ENCODE assay signal across 17 cellular contexts in genomic region chr9:133090752-133091325, GRCh38. TPM values are rescaled to one million over a fixed set of nuclear protein-coding genes. Genes with fewer than 3 reads are reported as not detected.
A peak's percentile ranks its signal among the peaks of the same experiment; 100 is the strongest.
DNase-seq lines count a peak whose midpoint lies in the region; ATAC-seq, FAIRE-seq and TF ChIP-seq lines count a peak whose summit lies in the region.
"Had no signal": no experiment of that assay in that cellular context is flagged by ENCODE, and none has a peak within 500 bp of the region (broad histone marks: within the 10 kb centered on the region; RNA-seq: fewer than 3 reads in every experiment).

No MANE protein-coding gene starts in this region.

- H3K4me1 Mint-ChIP-seq in type B pancreatic cell (ENCODE audit: unreplicated experiment): no peaks in the 10 kb centered on the region

- H3K4me3 Mint-ChIP-seq in type B pancreatic cell: no peak overlapping the region
- H3K4me3 Mint-ChIP-seq: CD4-positive, alpha-beta T cell had no signal

- no peaks in the 10 kb centered on the region for H3F3A ChIP-seq in MM.1S (ENCODE audit: insufficient read depth, low read length)

- in situ Hi-C loops in HepG2 (cut with HindIII; ENCODE audit: extremely low pct_ligation_motif_present, low pct_unique_long_range_greater_than_20kb): no loop called here

- peak overlapping the region; percentile 21 for H3K27ac Mint-ChIP-seq in type B pancreatic cell
- H3K27ac Mint-ChIP-seq: CD4-positive, alpha-beta T cell had no signal

- intact Hi-C loops in left ventricle myocardium inferior (cut with micrococcal nuclease): no loop called here
- intact Hi-C loops in Right ventricle myocardium superior (cut with DNase I): no loop called here
- intact Hi-C loops in body of pancreas (cut with DNase I): no loop called here
- intact Hi-C loops in HepG2 (cut with micrococcal nuclease; ENCODE audit: unreplicated experiment): loop anchor here (5.0 kb wide), 1 partner anchor 1076 kb away; no protein-coding TSS in a partner anchor

- H3K9me2 ChIP-seq in MM.1S (replicated peaks; ENCODE audit: insufficient read depth, low read length): no peaks in the 10 kb centered on the region

- no peak for TF ChIP-seq RAD21 in HepG2 (CRISPR knock-in tag; IDR thresholded peaks at IDR 0.05)

- H2AFZ ChIP-seq in HepG2 (ENCODE audit: low read length) (no peak overlapping the region), MM.1S (ENCODE audit: low read length) (no peak overlapping the region)

- no TSS peak for BruUV-seq in HepG2 (replicated peaks; lab: Mats Ljungman, UMichigan)

- POLR2A ChIA-PET in HepG2 (lab: Yijun Ruan, JAX): interaction anchor here (0.6 kb wide), 1 partner anchor 79 kb away, joined by 3 read pairs; no protein-coding TSS in a partner anchor

- no peak for DNase-seq in left ventricle myocardium inferior
- DNase-seq in Right ventricle myocardium superior: no peak
- DNase-seq in body of pancreas: peak in 2 of 4 donors; percentile 13 to 39
- peak; percentile 65 for DNase-seq in mesenteric fat pad (ENCODE audit: low spot score)
- no peak for DNase-seq in type B pancreatic cell (ENCODE audit: extremely low spot score, unreplicated experiment)
- DNase-seq in HepG2 (ENCODE audit: low spot score): no peak
- no peak for DNase-seq in MM.1S
- DNase-seq: CD4-positive, alpha-beta T cell; COR-L47; DMS79; H7; Kasumi-1; NCI-H2081 treated with DMSO at 0.1 percent for 48 hours had no signal

- no peaks in the 10 kb centered on the region for H3K9me3 Mint-ChIP-seq in type B pancreatic cell

- CTCF ChIA-PET in HepG2 (lab: Yijun Ruan, JAX; ENCODE audit: low intra/inter-chr PET ratio, low total read pairs): no interaction called here

- TF ChIP-seq POLR2A in body of pancreas (IDR thresholded peaks at IDR 0.05) (peak in 2 of 3 donors; percentile 12 to 31), HepG2 (IDR thresholded peaks at IDR 0.05; ENCODE audit: insufficient read depth in 1 of 2, low read depth in 2 of 2, low read length in 2 of 2) (no peak)

- peaks cover 19% of the 10 kb centered on the region for H3K4me1 ChIP-seq in left ventricle myocardium inferior
- peaks cover 22% of the 10 kb centered on the region for H3K4me1 ChIP-seq in body of pancreas
- no peaks in the 10 kb centered on the region for H3K4me1 ChIP-seq in HepG2 (ENCODE audit: insufficient read depth, low read length)
- no peaks in the 10 kb centered on the region for H3K4me1 ChIP-seq in MM.1S (ENCODE audit: low read length)

- H3K27ac ChIP-seq in left ventricle myocardium inferior (replicated peaks) (peak overlapping the region; percentile 33), body of pancreas (peak overlapping the region in 3 of 4 donors; percentile 27 to 66 (median 52)), HepG2 (ENCODE audit: extremely low read length, insufficient read depth, low read length) (no peak overlapping the region), MM.1S (ENCODE audit: low read length) (no peak overlapping the region)

- WGBS in body of pancreas, 2 donors: 49 to 67% methylated on average over 3 to 10 of the region's 10 CpGs
- 50% methylated on average over 9 of the region's 10 CpGs for WGBS in HepG2 (ENCODE audit: low lambda C conversion rate)

- H3K9me3 ChIP-seq in left ventricle myocardium inferior (replicated peaks) (peaks cover 14% of the 10 kb centered on the region), body of pancreas (no peaks in the 10 kb centered on the region), HepG2 (ENCODE audit: low read length) (no peaks in the 10 kb centered on the region), MM.1S (replicated peaks; ENCODE audit: insufficient read depth, low read length) (no peaks in the 10 kb centered on the region)
- H3K9me3 ChIP-seq: BE2C had no signal

- H3K27me3 ChIP-seq in left ventricle myocardium inferior (ENCODE audit: low read depth): no peaks in the 10 kb centered on the region
- H3K27me3 ChIP-seq in body of pancreas: no peaks in the 10 kb centered on the region
- peaks cover 0 to 15% of the 10 kb centered on the region in 2 experiments; a peak in 2 of 5 replicates for H3K27me3 ChIP-seq in HepG2 (ENCODE audit: control insufficient read depth in 1 of 2, insufficient read depth in 2 of 2, low read length in 2 of 2)
- H3K27me3 ChIP-seq in MM.1S (replicated peaks; ENCODE audit: insufficient read depth, low read length): peaks cover 9% of the 10 kb centered on the region; the same call in 1 of the 2 replicates
- H3K27me3 ChIP-seq: BE2C had no signal

- TF ChIP-seq CTCF in left ventricle myocardium inferior (IDR thresholded peaks at IDR 0.05; ENCODE audit: borderline replicate concordance) (no peak), body of pancreas (IDR thresholded peaks at IDR 0.05) (no peak), type B pancreatic cell (conservative IDR thresholded peaks at IDR 0.05) (no peak), HepG2 (CRISPR knock-in tag; IDR thresholded peaks at IDR 0.05) (no peak), MM.1S (IDR thresholded peaks at IDR 0.05; ENCODE audit: low read length) (no peak)

- peaks cover 7% of the 10 kb centered on the region for H3K36me3 Mint-ChIP-seq in type B pancreatic cell

- H3K9ac ChIP-seq in HepG2 (ENCODE audit: insufficient read depth, low read depth, low read length): no peak overlapping the region
- no peak overlapping the region for H3K9ac ChIP-seq in MM.1S (ENCODE audit: low read length)

- H3K36me3 ChIP-seq in left ventricle myocardium inferior: peaks cover 5% of the 10 kb centered on the region
- H3K36me3 ChIP-seq in body of pancreas (replicated peaks in 1 of 2; ENCODE audit: insufficient read depth in 1 of 2, low read depth in 2 of 2): no peaks in the 10 kb centered on the region
- H3K36me3 ChIP-seq in HepG2 (replicated peaks in 1 of 2; ENCODE audit: control insufficient read depth in 1 of 2, insufficient read depth in 2 of 2, low read length in 2 of 2): no peaks in the 10 kb centered on the region
- H3K36me3 ChIP-seq in MM.1S (replicated peaks; ENCODE audit: insufficient read depth, low read length): no peaks in the 10 kb centered on the region

- no peaks in the 10 kb centered on the region for H4K20me1 ChIP-seq in HepG2 (ENCODE audit: insufficient read depth, low read length)
- H4K20me1 ChIP-seq in MM.1S (ENCODE audit: insufficient read depth, low read length): no peaks in the 10 kb centered on the region

- H3K27me3 Mint-ChIP-seq in type B pancreatic cell: no peaks in the 10 kb centered on the region
- H3K27me3 Mint-ChIP-seq: CD4-positive, alpha-beta T cell had no signal

- ATAC-seq in Right ventricle myocardium superior (ENCODE audit: poor library complexity): no peak
- no peak for ATAC-seq in body of pancreas
- no peak for ATAC-seq in HepG2
- no peak for ATAC-seq in GM18502 (IDR thresholded peaks at IDR 0.05; ENCODE audit: poor library complexity, unreplicated experiment)
- ATAC-seq: Panc1 had no signal

- no peaks in the 10 kb centered on the region for H3K79me2 ChIP-seq in HepG2 (ENCODE audit: insufficient read depth, low read length)
- no peaks in the 10 kb centered on the region for H3K79me2 ChIP-seq in MM.1S (ENCODE audit: low read length)

- FAIRE-seq in HepG2 (lab: Jason Lieb, UNC): no peak
- FAIRE-seq: A204.1 had no signal

- H3K4me3 ChIP-seq in left ventricle myocardium inferior (no peak overlapping the region), body of pancreas (no peak overlapping the region), HepG2 (replicated peaks in 1 of 3; ENCODE audit: insufficient read depth in 1 of 3, low read depth in 2 of 3, low read length in 3 of 3) (no peak overlapping the region), MM.1S (ENCODE audit: low read length) (no peak overlapping the region)

- no peak for TF ChIP-seq EP300 in HepG2 (IDR thresholded peaks at IDR 0.05; ENCODE audit: low read depth in 2 of 2, low read length in 2 of 2)
- TF ChIP-seq EP300 in HepG2 (CRISPR knock-in tag; IDR thresholded peaks at IDR 0.05; ENCODE audit: borderline replicate concordance): no peak

- no peak overlapping the region for H3K4me2 ChIP-seq in HepG2 (ENCODE audit: low read depth, low read length)
- no peak overlapping the region for H3K4me2 ChIP-seq in MM.1S (ENCODE audit: low read depth, low read length)

RNA-seq across cellular contexts. Expression of gene CEL, which starts 29.1 kb away (rescaled TPM):
- 1.9 TPM for total RNA-seq in left ventricle myocardium inferior
- total RNA-seq in Right ventricle myocardium superior: 7.3 TPM
- 1,000 to 10,000 TPM; 8,438 to 9,209 TPM for total RNA-seq in body of pancreas
- 2.2 TPM for total RNA-seq in mesenteric fat pad
- 4.5 and 4.9 TPM in 2 replicates for total RNA-seq in type B pancreatic cell (ENCODE audit: low replicate concordance)
- 0.62 and 1.5 TPM in 2 replicates for total RNA-seq in HepG2 (2016; rRNA removed; fragmentation: Illumina TruSeq; extraction: Trizol)
- total RNA-seq in HepG2 (2016; cell fraction: cytosol; rRNA removed; fragmentation: Illumina TruSeq; extraction: Trizol; ENCODE audit: low read depth): 0.35 and 0.40 TPM in 2 replicates
- 0.55 and 1.2 TPM in 2 replicates for total RNA-seq in HepG2 (2016; cell fraction: insoluble cytoplasmic fraction; rRNA removed; fragmentation: Illumina TruSeq; extraction: Trizol)
- total RNA-seq in HepG2 (2016; cell fraction: membrane; rRNA removed; fragmentation: Illumina TruSeq; extraction: Trizol): 0.83 and 1.2 TPM in 2 replicates
- 1.6 and 1.7 TPM in 2 replicates for total RNA-seq in HepG2 (2016; cell fraction: nucleus; rRNA removed; fragmentation: Illumina TruSeq; extraction: Trizol)
- 0.63 and 0.81 TPM in 2 replicates for polyA plus RNA-seq in HepG2 (2011; rRNA removed)
- polyA plus RNA-seq in HepG2 (2011; cell fraction: cytosol; rRNA removed): 0.19 and 0.34 TPM in 2 replicates
- 5.0 and 7.7 TPM in 2 replicates for polyA plus RNA-seq in HepG2 (2011; cell fraction: nucleus; rRNA removed)
- polyA plus RNA-seq in HepG2 (2012): 1.2 and 1.6 TPM in 2 replicates
- polyA plus RNA-seq in HepG2 (2016; cell fraction: cytosol; fragmentation: Illumina TruSeq; extraction: Trizol; ENCODE audit: low read depth): 1.0 and 1.1 TPM in 2 replicates
- 1.5 and 2.0 TPM in 2 replicates for polyA plus RNA-seq in HepG2 (2016; cell fraction: insoluble cytoplasmic fraction; fragmentation: Illumina TruSeq; extraction: Trizol; ENCODE audit: low read depth)
- polyA plus RNA-seq in HepG2 (2016; cell fraction: membrane; fragmentation: Illumina TruSeq; extraction: Trizol; ENCODE audit: low read depth): 1.9 TPM in 2 replicates
- 7.7 and 8.2 TPM in 2 replicates for polyA plus RNA-seq in HepG2 (2016; cell fraction: nucleus; fragmentation: Illumina TruSeq; extraction: Trizol; ENCODE audit: insufficient read depth, low read depth)
- 0.70 TPM in 1 of 2 replicates, not detected in the other for polyA minus RNA-seq in HepG2 (2011; rRNA and poly(A)+ RNA removed; ENCODE audit: low replicate concordance)
- not detected in 2 replicates for polyA minus RNA-seq in HepG2 (2011; cell fraction: cytosol; rRNA and poly(A)+ RNA removed)
- 0.50 and 1.2 TPM in 2 replicates for polyA minus RNA-seq in HepG2 (2011; cell fraction: nucleus; rRNA and poly(A)+ RNA removed)

RNA-seq across cellular contexts. Expression of gene RALGDS, which starts 30.2 kb away (rescaled TPM):
- total RNA-seq in left ventricle myocardium inferior (24.6 TPM), Right ventricle myocardium superior (33.1 TPM), body of pancreas (10 to 100 TPM; 27.8 to 64.6 TPM), mesenteric fat pad (58.4 TPM), type B pancreatic cell (ENCODE audit: low replicate concordance) (64.8 and 86.3 TPM in 2 replicates), HepG2 (2016; rRNA removed; fragmentation: Illumina TruSeq; extraction: Trizol) (8.8 and 12.9 TPM in 2 replicates)
- total RNA-seq in HepG2 (2016; cell fraction: cytosol; rRNA removed; fragmentation: Illumina TruSeq; extraction: Trizol; ENCODE audit: low read depth): 4.2 and 5.7 TPM in 2 replicates
- total RNA-seq in HepG2 (2016; cell fraction: insoluble cytoplasmic fraction; rRNA removed; fragmentation: Illumina TruSeq; extraction: Trizol): 7.3 and 12.1 TPM in 2 replicates
- 15.5 and 15.7 TPM in 2 replicates for total RNA-seq in HepG2 (2016; cell fraction: membrane; rRNA removed; fragmentation: Illumina TruSeq; extraction: Trizol)
- total RNA-seq in HepG2 (2016; cell fraction: nucleus; rRNA removed; fragmentation: Illumina TruSeq; extraction: Trizol): 10.4 and 11.0 TPM in 2 replicates
- polyA plus RNA-seq in HepG2 (2011; rRNA removed): 25.5 and 28.8 TPM in 2 replicates
- polyA plus RNA-seq in HepG2 (2011; cell fraction: cytosol; rRNA removed): 14.9 and 17.8 TPM in 2 replicates
- 104 and 131 TPM in 2 replicates for polyA plus RNA-seq in HepG2 (2011; cell fraction: nucleus; rRNA removed)
- 12.0 and 15.7 TPM in 2 replicates for polyA plus RNA-seq in HepG2 (2012)
- polyA plus RNA-seq in HepG2 (2016; cell fraction: cytosol; fragmentation: Illumina TruSeq; extraction: Trizol; ENCODE audit: low read depth): 4.1 and 4.2 TPM in 2 replicates
- polyA plus RNA-seq in HepG2 (2016; cell fraction: insoluble cytoplasmic fraction; fragmentation: Illumina TruSeq; extraction: Trizol; ENCODE audit: low read depth): 8.9 and 12.0 TPM in 2 replicates
- 11.6 and 12.4 TPM in 2 replicates for polyA plus RNA-seq in HepG2 (2016; cell fraction: membrane; fragmentation: Illumina TruSeq; extraction: Trizol; ENCODE audit: low read depth)
- polyA plus RNA-seq in HepG2 (2016; cell fraction: nucleus; fragmentation: Illumina TruSeq; extraction: Trizol; ENCODE audit: insufficient read depth, low read depth): 28.7 and 31.3 TPM in 2 replicates
- polyA minus RNA-seq in HepG2 (2011; rRNA and poly(A)+ RNA removed; ENCODE audit: low replicate concordance): 20.8 and 24.6 TPM in 2 replicates
- 4.8 and 5.6 TPM in 2 replicates for polyA minus RNA-seq in HepG2 (2011; cell fraction: cytosol; rRNA and poly(A)+ RNA removed)
- 17.0 and 17.4 TPM in 2 replicates for polyA minus RNA-seq in HepG2 (2011; cell fraction: nucleus; rRNA and poly(A)+ RNA removed)

Comparison
In these comparisons a context has a peak if more than half of its experiments do, and no peak if none do; other contexts are left out.
1. H3K27ac ChIP-seq: peak in left ventricle myocardium inferior (single experiment) and body of pancreas (3 of 4); none in HepG2 (single experiment) and MM.1S (single experiment).
2. POLR2A ChIP-seq: peak in body of pancreas (2 of 3); none in HepG2 (0 of 2).
3. RNA of gene CEL, which starts 29.1 kb away (total RNA-seq): 8,438 to 9,209 TPM in body of pancreas; 7.3 TPM in Right ventricle myocardium superior (single experiment), 4.5 to 4.9 TPM in type B pancreatic cell, 2.2 TPM in mesenteric fat pad (single experiment), 1.9 TPM in left ventricle myocardium inferior (single experiment) and 0.35 to 1.7 TPM in HepG2; every median in the first group is over 1,000 times any median in the second.